Comparison of ENCODE assay signal across 1 cellular context in genomic region chr1:31926846-31927660, GRCh38.
A peak's percentile ranks its signal among the peaks of the same experiment; 100 is the strongest.
TF ChIP-seq lines count a peak whose summit lies in the region.

No MANE protein-coding gene starts in this region.

TF ChIP-seq in K562, 482 proteins besides CTCF, POLR2A, EP300 and RAD21 (continued from another document):
- TF ChIP-seq, protein P1, sequence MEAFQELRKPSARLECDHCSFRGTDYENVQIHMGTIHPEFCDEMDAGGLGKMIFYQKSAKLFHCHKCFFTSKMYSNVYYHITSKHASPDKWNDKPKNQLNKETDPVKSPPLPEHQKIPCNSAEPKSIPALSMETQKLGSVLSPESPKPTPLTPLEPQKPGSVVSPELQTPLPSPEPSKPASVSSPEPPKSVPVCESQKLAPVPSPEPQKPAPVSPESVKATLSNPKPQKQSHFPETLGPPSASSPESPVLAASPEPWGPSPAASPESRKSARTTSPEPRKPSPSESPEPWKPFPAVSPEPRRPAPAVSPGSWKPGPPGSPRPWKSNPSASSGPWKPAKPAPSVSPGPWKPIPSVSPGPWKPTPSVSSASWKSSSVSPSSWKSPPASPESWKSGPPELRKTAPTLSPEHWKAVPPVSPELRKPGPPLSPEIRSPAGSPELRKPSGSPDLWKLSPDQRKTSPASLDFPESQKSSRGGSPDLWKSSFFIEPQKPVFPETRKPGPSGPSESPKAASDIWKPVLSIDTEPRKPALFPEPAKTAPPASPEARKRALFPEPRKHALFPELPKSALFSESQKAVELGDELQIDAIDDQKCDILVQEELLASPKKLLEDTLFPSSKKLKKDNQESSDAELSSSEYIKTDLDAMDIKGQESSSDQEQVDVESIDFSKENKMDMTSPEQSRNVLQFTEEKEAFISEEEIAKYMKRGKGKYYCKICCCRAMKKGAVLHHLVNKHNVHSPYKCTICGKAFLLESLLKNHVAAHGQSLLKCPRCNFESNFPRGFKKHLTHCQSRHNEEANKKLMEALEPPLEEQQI (IDR thresholded peaks at IDR 0.05): no peak
- no peak for TF ChIP-seq SIN3B (IDR thresholded peaks at IDR 0.05; ENCODE audit: low read depth)
- TF ChIP-seq NCOA4 (IDR thresholded peaks at IDR 0.05; ENCODE audit: partially characterized antibody): peak; percentile 14
- peak; percentile 67; the same call in 1 of the 2 replicates for TF ChIP-seq LARP7 (IDR thresholded peaks at IDR 0.05)
- 0 out of 2 replicates have a peak, but pooled peaks have one; percentile 40 for TF ChIP-seq ZNF24 (IDR thresholded peaks at IDR 0.05)
- peak; percentile 78 for TF ChIP-seq MTA1 (IDR thresholded peaks at IDR 0.05; ENCODE audit: borderline replicate concordance)
- TF ChIP-seq CSDE1 (IDR thresholded peaks at IDR 0.05): peak in 1 of 2 experiments; percentile 31; a peak in 1 of 4 replicates
- no peak for TF ChIP-seq ERF (CRISPR knock-in tag; IDR thresholded peaks at IDR 0.05)
- TF ChIP-seq MLLT1 (IDR thresholded peaks at IDR 0.05): peak; percentile 66 to 78; a peak in 2 of 4 replicates
- peak; percentile 64 for TF ChIP-seq EHMT2 (IDR thresholded peaks at IDR 0.05)
- TF ChIP-seq ARNT (IDR thresholded peaks at IDR 0.05): peak in 1 of 2 experiments; percentile 55; a peak in 1 of 4 replicates
- TF ChIP-seq TEAD4 (IDR thresholded peaks at IDR 0.05; ENCODE audit: low read length): peak; percentile 12; the same call in 1 of the 2 replicates
- TF ChIP-seq TEAD4 (CRISPR knock-in tag; IDR thresholded peaks at IDR 0.05; ENCODE audit: borderline replicate concordance): no peak
- peak; percentile 58 for TF ChIP-seq CREB1 (IDR thresholded peaks at IDR 0.05)
- TF ChIP-seq CREB1 (CRISPR knock-in tag; IDR thresholded peaks at IDR 0.05): no peak
- peak; percentile 62 for TF ChIP-seq SMARCE1 (IDR thresholded peaks at IDR 0.05)
- no peak for TF ChIP-seq CC2D1A (IDR thresholded peaks at IDR 0.05)
- TF ChIP-seq CREM (IDR thresholded peaks at IDR 0.05; ENCODE audit: low read depth): peak; percentile 72
- TF ChIP-seq ATF1 (CRISPR knock-in tag; IDR thresholded peaks at IDR 0.05): no peak
- peak; percentile 58; the same call in 1 of the 2 replicates for TF ChIP-seq ATF1 (tag; IDR thresholded peaks at IDR 0.05)
- 0 out of 2 replicates have a peak, but pooled peaks have one; percentile 23 for TF ChIP-seq DIDO1 (tag; IDR thresholded peaks at IDR 0.05; ENCODE audit: low read depth)
- TF ChIP-seq CBFA2T3 (IDR thresholded peaks at IDR 0.05): peak; percentile 59
